In the genomic region with DNA sequence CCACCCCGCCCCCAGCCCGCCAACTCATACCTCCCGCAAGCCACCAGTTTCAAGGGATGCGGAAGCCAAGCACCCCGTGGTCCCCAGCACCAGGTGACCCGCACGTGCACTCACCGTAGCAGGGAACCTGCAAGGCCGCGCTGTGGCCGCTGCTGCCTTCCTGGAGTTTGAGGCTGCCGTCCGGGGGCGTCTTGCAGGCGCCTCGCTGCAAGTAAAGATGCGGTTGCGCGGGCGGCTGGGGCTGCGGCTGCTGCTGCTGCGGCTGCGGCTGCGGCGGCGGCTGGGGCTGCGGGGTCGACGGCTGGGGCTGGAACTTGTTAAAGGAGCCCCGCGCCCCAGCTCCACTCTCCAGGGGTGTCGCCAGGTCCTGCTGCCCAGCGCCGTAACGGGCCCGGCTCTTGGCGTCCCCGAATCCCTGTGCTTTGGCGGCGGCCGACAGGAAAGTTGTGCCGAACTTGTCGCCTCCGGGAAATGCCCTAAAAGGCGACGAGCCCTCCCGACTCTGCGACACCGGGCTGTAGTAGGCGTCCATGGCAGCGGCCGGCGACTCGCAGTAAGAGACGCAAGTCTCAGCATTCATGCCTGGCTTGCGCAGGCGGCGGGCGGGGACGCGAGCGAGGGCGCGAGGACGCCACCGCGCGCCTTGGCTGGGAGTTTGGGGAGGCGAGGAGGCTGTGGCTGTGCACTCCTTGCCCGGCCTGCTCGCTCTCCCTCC, we compare ENCODE assay signal across 8 cellular contexts. TPM values are rescaled to one million over a fixed set of nuclear protein-coding genes. Genes with fewer than 3 reads are reported as not detected.
DNase-seq lines count a peak whose midpoint lies in the region; ATAC-seq and TF ChIP-seq lines count a peak whose summit lies in the region.

A gene (minus strand): TSS at position 657 of the 715 bp plus-strand sequence. CDS start 77 bp downstream, at position 580.

- CTCF ChIA-PET in PC-3 (lab: Charles Lee): no interaction called here

- intact Hi-C loops in PC-3 (cut with micrococcal nuclease) (no loop called here), ovary (cut with DNase I) (no loop called here)

- POLR2A ChIA-PET in PC-3 (lab: Charles Lee; ENCODE audit: unreplicated experiment): no interaction called here

- H3K4me2 ChIP-seq in PC-3 (ENCODE audit: low read length) (peak within 1 kb of the TSS; percentile 72), MM.1S (ENCODE audit: low read depth, low read length) (no peak within 1 kb of the TSS)

- H3K4me3 Mint-ChIP-seq in endodermal cell: peak within 1 kb of the TSS; percentile 42

- H2AFZ ChIP-seq in PC-3 (ENCODE audit: low read length) (peak within 1 kb of the TSS; percentile 38; the same call in 1 of the 2 replicates), MM.1S (ENCODE audit: low read length) (no peak within 1 kb of the TSS)

- H3K36me3 Mint-ChIP-seq in endodermal cell (ENCODE audit: low read depth): no peaks in the 10 kb centered on the region

- TF ChIP-seq EP300 in ovary (IDR thresholded peaks at IDR 0.05): no peak

- no peak within 1 kb of the TSS for H3K27ac ChIP-seq in PC-3 (ENCODE audit: low read length)
- no peak within 1 kb of the TSS for H3K27ac ChIP-seq in endodermal cell (ENCODE audit: low read depth, low read length)
- no peak within 1 kb of the TSS for H3K27ac ChIP-seq in ovary
- H3K27ac ChIP-seq in MM.1S (ENCODE audit: low read length): no peak within 1 kb of the TSS

- DNase-seq in DMS79 treated with DMSO at 0.1 percent for 48 hours (lab: John Stamatoyannopoulos, UW): peak; percentile 56
- no peak for DNase-seq in DMS79 (lab: John Stamatoyannopoulos, UW)
- DNase-seq in PC-3: peak; percentile 18
- peak; percentile 87 for DNase-seq in endodermal cell
- no peak for DNase-seq in ovary
- DNase-seq in HPDE6-E6E7 (ENCODE audit: extremely low spot score): no peak
- no peak for DNase-seq in MM.1S

- peaks cover 22% of the 10 kb centered on the region for H3K4me1 Mint-ChIP-seq in endodermal cell

- BruUV-seq in PC-3 (replicated peaks; lab: Mats Ljungman, UMichigan): no TSS peak

- TF ChIP-seq POLR2A in ovary (IDR thresholded peaks at IDR 0.05): no peak

- H3K27me3 ChIP-seq in PC-3 (ENCODE audit: low read length): peaks cover 62% of the 10 kb centered on the region
- peaks cover 100% of the 10 kb centered on the region for H3K27me3 ChIP-seq in endodermal cell (ENCODE audit: control insufficient read depth, insufficient read depth, low read length, poor library complexity, severe bottlenecking)
- H3K27me3 ChIP-seq in ovary: no peaks in the 10 kb centered on the region
- H3K27me3 ChIP-seq in MM.1S (replicated peaks; ENCODE audit: insufficient read depth, low read length): peaks cover 72% of the 10 kb centered on the region

- H4K20me1 ChIP-seq in PC-3 (ENCODE audit: low read length): no peaks in the 10 kb centered on the region
- no peaks in the 10 kb centered on the region for H4K20me1 ChIP-seq in MM.1S (ENCODE audit: insufficient read depth, low read length)

- no peaks in the 10 kb centered on the region for H3K79me2 ChIP-seq in PC-3 (ENCODE audit: low read length)
- H3K79me2 ChIP-seq in MM.1S (ENCODE audit: low read length): no peaks in the 10 kb centered on the region

- H3K9ac ChIP-seq in PC-3 (ENCODE audit: low read length) (no peak within 1 kb of the TSS), endodermal cell (ENCODE audit: extremely low read depth, low read length, poor library complexity, severe bottlenecking) (no peak within 1 kb of the TSS), MM.1S (ENCODE audit: low read length) (no peak within 1 kb of the TSS)

- H3K27ac Mint-ChIP-seq in endodermal cell: no peak within 1 kb of the TSS

- H3K9me2 ChIP-seq in PC-3 (replicated peaks; ENCODE audit: low read length) (no peaks in the 10 kb centered on the region), MM.1S (replicated peaks; ENCODE audit: insufficient read depth, low read length) (no peaks in the 10 kb centered on the region)

- no peaks in the 10 kb centered on the region for H3K9me3 Mint-ChIP-seq in endodermal cell

- TF ChIP-seq CTCF in PC-3 (conservative IDR thresholded peaks at IDR 0.05; ENCODE audit: low read depth, low read length) (no peak), endodermal cell (conservative IDR thresholded peaks at IDR 0.05) (no peak), ovary (IDR thresholded peaks at IDR 0.05) (no peak), MM.1S (IDR thresholded peaks at IDR 0.05; ENCODE audit: low read length) (no peak)

- H3K36me3 ChIP-seq in PC-3 (ENCODE audit: low read depth, low read length): no peaks in the 10 kb centered on the region
- H3K36me3 ChIP-seq in endodermal cell (ENCODE audit: control insufficient read depth, insufficient read depth, low read length): no peaks in the 10 kb centered on the region
- no peaks in the 10 kb centered on the region for H3K36me3 ChIP-seq in ovary
- no peaks in the 10 kb centered on the region for H3K36me3 ChIP-seq in MM.1S (replicated peaks; ENCODE audit: insufficient read depth, low read length)

- peak within 1 kb of the TSS; percentile 54 for H3K4me3 ChIP-seq in PC-3 (ENCODE audit: low read length)
- H3K4me3 ChIP-seq in endodermal cell (ENCODE audit: low read length): no peak within 1 kb of the TSS
- H3K4me3 ChIP-seq in ovary: peak within 1 kb of the TSS; percentile 26
- H3K4me3 ChIP-seq in MM.1S (ENCODE audit: low read length): no peak within 1 kb of the TSS

- H3K27me3 Mint-ChIP-seq in endodermal cell (ENCODE audit: insufficient read depth): peaks cover 100% of the 10 kb centered on the region

- H3K9me3 ChIP-seq in PC-3 (ENCODE audit: low read length) (no peaks in the 10 kb centered on the region), endodermal cell (ENCODE audit: control insufficient read depth, low read length) (no peaks in the 10 kb centered on the region), ovary (no peaks in the 10 kb centered on the region), MM.1S (replicated peaks; ENCODE audit: insufficient read depth, low read length) (no peaks in the 10 kb centered on the region)

- WGBS in endodermal cell (ENCODE audit: insufficient coverage in 1 of 2, insufficient read length in 1 of 2), 2 experiments: 0% methylated on average over 13 to 71 of the region's 71 CpGs
- 1 to 2% (median 1%) methylated on average over 60 to 71 of the region's 71 CpGs for WGBS in ovary, 3 donors

- H3K4me1 ChIP-seq in PC-3 (ENCODE audit: insufficient read depth, low read length): no peaks in the 10 kb centered on the region
- H3K4me1 ChIP-seq in endodermal cell (ENCODE audit: control insufficient read depth, insufficient read depth, low read length): no peaks in the 10 kb centered on the region
- H3K4me1 ChIP-seq in ovary (ENCODE audit: insufficient read depth): peaks cover 10% of the 10 kb centered on the region
- 0 out of 2 replicates have a peak, but pooled peaks cover 4% of the 10 kb centered on the region for H3K4me1 ChIP-seq in MM.1S (ENCODE audit: low read length)

- H3F3A ChIP-seq in PC-3 (ENCODE audit: low read length, unreplicated experiment): no peaks in the 10 kb centered on the region
- H3F3A ChIP-seq in MM.1S (ENCODE audit: insufficient read depth, low read length): no peaks in the 10 kb centered on the region

- ATAC-seq in PC-3 (peak; percentile 70), GM18867 (IDR thresholded peaks at IDR 0.05; ENCODE audit: unreplicated experiment) (no peak)

RNA-seq across cellular contexts. Expression of the gene that starts here (rescaled TPM):
- not detected in 2 replicates for total RNA-seq in PC-3 (2014; rRNA removed)
- not detected for total RNA-seq in endodermal cell
- polyA plus RNA-seq in endodermal cell (2013, experiment 1 of 2): 0.43 TPM
- 0.33 TPM for polyA plus RNA-seq in endodermal cell (2013, experiment 2 of 2)
- under 1 TPM in 3 of 7 donors, not detected in 4; 0.03 to 0.07 (median 0.05) TPM for total RNA-seq in ovary
- polyA plus RNA-seq in ovary: under 1 TPM; 0.01 to 0.18 TPM

Comparison
In these comparisons a context has a peak if more than half of its experiments do, and no peak if none do; other contexts are left out.
1. Peak in DNase-seq, ATAC-seq, H3K4me3 ChIP-seq and H3K4me2 ChIP-seq in PC-3; RNA of the gene not detected or under 1 TPM.
2. Peak in DNase-seq in endodermal cell; RNA of the gene not detected or under 1 TPM.